In the genomic region with DNA sequence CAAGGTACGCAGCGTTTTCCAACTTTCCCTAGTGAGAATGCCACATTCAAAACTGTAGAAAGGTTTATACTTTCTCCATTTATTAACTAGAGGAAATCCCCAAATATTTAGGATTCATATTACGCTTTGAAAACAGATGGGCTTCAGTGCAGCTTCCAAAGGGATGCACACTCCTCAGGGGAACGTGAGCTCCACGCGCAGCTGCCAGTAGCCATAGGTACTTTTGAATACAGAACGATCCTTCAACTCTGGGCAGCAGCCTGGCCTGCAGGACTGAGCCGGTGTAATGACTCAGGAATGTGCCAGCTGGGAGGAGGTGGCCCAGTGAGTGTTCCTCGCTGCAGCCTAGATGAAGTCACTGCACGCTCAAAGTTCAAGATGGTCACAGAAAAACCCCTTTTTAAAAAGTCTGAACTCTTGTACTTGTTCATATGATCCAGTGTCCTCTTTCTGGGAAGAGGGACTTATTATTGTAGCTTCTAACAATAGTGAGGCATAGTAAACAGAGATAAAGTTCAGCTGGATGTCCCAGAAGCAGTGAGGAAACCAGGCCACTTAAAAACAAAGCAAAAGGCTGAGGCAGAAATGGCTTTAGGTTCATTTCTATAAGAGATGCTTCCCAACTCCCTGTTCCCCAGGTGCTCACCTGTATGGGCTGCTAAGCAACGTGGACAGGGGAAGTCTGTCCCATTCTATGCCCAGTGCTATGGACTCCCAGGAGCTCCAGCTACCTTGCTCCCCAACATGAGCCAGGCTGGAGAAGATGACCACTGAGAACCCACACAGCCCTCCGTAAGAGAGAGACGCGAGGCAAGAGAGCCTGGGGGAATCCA, we compare ENCODE assay signal across 1 cellular context.
TF ChIP-seq lines count a peak whose summit lies in the region.

No MANE protein-coding gene starts in this region.

TF ChIP-seq in HepG2, 621 proteins besides CTCF, POLR2A, EP300 and RAD21 (continued from another document and continues in another):
- TF ChIP-seq SRSF9 (IDR thresholded peaks at IDR 0.05; ENCODE audit: borderline replicate concordance, insufficient read depth, low read depth, low read length, poor library complexity, severe bottlenecking): no peak
- TF ChIP-seq, protein P1, sequence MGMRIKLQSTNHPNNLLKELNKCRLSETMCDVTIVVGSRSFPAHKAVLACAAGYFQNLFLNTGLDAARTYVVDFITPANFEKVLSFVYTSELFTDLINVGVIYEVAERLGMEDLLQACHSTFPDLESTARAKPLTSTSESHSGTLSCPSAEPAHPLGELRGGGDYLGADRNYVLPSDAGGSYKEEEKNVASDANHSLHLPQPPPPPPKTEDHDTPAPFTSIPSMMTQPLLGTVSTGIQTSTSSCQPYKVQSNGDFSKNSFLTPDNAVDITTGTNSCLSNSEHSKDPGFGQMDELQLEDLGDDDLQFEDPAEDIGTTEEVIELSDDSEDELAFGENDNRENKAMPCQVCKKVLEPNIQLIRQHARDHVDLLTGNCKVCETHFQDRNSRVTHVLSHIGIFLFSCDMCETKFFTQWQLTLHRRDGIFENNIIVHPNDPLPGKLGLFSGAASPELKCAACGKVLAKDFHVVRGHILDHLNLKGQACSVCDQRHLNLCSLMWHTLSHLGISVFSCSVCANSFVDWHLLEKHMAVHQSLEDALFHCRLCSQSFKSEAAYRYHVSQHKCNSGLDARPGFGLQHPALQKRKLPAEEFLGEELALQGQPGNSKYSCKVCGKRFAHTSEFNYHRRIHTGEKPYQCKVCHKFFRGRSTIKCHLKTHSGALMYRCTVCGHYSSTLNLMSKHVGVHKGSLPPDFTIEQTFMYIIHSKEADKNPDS (CRISPR knock-in tag; IDR thresholded peaks at IDR 0.05): no peak
- TF ChIP-seq ZNF703 (CRISPR knock-in tag; IDR thresholded peaks at IDR 0.05; ENCODE audit: borderline replicate concordance): no peak
- TF ChIP-seq, protein P2, sequence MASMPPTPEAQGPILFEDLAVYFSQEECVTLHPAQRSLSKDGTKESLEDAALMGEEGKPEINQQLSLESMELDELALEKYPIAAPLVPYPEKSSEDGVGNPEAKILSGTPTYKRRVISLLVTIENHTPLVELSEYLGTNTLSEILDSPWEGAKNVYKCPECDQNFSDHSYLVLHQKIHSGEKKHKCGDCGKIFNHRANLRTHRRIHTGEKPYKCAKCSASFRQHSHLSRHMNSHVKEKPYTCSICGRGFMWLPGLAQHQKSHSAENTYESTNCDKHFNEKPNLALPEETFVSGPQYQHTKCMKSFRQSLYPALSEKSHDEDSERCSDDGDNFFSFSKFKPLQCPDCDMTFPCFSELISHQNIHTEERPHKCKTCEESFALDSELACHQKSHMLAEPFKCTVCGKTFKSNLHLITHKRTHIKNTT (CRISPR knock-in tag; IDR thresholded peaks at IDR 0.05): no peak
- peak; percentile 99 for TF ChIP-seq JUN (CRISPR knock-in tag; IDR thresholded peaks at IDR 0.05)
- TF ChIP-seq TBX3 (IDR thresholded peaks at IDR 0.05; ENCODE audit: borderline replicate concordance): no peak
- no peak for TF ChIP-seq ZNF446 (CRISPR knock-in tag; IDR thresholded peaks at IDR 0.05)
- peak; percentile 93 for TF ChIP-seq PHF21A (CRISPR knock-in tag; IDR thresholded peaks at IDR 0.05)
- no peak for TF ChIP-seq CHCHD3 (CRISPR knock-in tag; IDR thresholded peaks at IDR 0.05)
- TF ChIP-seq ISL2 (CRISPR knock-in tag; IDR thresholded peaks at IDR 0.05): peak; percentile 70
- 0 out of 2 replicates have a peak, but pooled peaks have one; percentile 40 for TF ChIP-seq HMG20B (CRISPR knock-in tag; conservative IDR thresholded peaks at IDR 0.05)
- TF ChIP-seq FIP1L1 (IDR thresholded peaks at IDR 0.05; ENCODE audit: borderline replicate concordance, insufficient read depth, low read depth, low read length): no peak
- TF ChIP-seq, protein P3, sequence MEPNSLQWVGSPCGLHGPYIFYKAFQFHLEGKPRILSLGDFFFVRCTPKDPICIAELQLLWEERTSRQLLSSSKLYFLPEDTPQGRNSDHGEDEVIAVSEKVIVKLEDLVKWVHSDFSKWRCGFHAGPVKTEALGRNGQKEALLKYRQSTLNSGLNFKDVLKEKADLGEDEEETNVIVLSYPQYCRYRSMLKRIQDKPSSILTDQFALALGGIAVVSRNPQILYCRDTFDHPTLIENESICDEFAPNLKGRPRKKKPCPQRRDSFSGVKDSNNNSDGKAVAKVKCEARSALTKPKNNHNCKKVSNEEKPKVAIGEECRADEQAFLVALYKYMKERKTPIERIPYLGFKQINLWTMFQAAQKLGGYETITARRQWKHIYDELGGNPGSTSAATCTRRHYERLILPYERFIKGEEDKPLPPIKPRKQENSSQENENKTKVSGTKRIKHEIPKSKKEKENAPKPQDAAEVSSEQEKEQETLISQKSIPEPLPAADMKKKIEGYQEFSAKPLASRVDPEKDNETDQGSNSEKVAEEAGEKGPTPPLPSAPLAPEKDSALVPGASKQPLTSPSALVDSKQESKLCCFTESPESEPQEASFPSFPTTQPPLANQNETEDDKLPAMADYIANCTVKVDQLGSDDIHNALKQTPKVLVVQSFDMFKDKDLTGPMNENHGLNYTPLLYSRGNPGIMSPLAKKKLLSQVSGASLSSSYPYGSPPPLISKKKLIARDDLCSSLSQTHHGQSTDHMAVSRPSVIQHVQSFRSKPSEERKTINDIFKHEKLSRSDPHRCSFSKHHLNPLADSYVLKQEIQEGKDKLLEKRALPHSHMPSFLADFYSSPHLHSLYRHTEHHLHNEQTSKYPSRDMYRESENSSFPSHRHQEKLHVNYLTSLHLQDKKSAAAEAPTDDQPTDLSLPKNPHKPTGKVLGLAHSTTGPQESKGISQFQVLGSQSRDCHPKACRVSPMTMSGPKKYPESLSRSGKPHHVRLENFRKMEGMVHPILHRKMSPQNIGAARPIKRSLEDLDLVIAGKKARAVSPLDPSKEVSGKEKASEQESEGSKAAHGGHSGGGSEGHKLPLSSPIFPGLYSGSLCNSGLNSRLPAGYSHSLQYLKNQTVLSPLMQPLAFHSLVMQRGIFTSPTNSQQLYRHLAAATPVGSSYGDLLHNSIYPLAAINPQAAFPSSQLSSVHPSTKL (CRISPR knock-in tag; IDR thresholded peaks at IDR 0.05): peak; percentile 93
- TF ChIP-seq HNRNPH1 (optimal IDR thresholded peaks at IDR 0.05; ENCODE audit: low read depth, low read length): no peak
- peak; percentile 67; the same call in 1 of the 2 replicates for TF ChIP-seq NKX3-1 (CRISPR knock-in tag; IDR thresholded peaks at IDR 0.05)
- TF ChIP-seq, protein P4, sequence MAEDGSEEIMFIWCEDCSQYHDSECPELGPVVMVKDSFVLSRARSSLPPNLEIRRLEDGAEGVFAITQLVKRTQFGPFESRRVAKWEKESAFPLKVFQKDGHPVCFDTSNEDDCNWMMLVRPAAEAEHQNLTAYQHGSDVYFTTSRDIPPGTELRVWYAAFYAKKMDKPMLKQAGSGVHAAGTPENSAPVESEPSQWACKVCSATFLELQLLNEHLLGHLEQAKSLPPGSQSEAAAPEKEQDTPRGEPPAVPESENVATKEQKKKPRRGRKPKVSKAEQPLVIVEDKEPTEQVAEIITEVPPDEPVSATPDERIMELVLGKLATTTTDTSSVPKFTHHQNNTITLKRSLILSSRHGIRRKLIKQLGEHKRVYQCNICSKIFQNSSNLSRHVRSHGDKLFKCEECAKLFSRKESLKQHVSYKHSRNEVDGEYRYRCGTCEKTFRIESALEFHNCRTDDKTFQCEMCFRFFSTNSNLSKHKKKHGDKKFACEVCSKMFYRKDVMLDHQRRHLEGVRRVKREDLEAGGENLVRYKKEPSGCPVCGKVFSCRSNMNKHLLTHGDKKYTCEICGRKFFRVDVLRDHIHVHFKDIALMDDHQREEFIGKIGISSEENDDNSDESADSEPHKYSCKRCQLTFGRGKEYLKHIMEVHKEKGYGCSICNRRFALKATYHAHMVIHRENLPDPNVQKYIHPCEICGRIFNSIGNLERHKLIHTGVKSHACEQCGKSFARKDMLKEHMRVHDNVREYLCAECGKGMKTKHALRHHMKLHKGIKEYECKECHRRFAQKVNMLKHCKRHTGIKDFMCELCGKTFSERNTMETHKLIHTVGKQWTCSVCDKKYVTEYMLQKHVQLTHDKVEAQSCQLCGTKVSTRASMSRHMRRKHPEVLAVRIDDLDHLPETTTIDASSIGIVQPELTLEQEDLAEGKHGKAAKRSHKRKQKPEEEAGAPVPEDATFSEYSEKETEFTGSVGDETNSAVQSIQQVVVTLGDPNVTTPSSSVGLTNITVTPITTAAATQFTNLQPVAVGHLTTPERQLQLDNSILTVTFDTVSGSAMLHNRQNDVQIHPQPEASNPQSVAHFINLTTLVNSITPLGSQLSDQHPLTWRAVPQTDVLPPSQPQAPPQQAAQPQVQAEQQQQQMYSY (CRISPR knock-in tag; IDR thresholded peaks at IDR 0.05): no peak
- TF ChIP-seq SALL2 (CRISPR knock-in tag; IDR thresholded peaks at IDR 0.05): peak; percentile 72
- TF ChIP-seq, protein P5, sequence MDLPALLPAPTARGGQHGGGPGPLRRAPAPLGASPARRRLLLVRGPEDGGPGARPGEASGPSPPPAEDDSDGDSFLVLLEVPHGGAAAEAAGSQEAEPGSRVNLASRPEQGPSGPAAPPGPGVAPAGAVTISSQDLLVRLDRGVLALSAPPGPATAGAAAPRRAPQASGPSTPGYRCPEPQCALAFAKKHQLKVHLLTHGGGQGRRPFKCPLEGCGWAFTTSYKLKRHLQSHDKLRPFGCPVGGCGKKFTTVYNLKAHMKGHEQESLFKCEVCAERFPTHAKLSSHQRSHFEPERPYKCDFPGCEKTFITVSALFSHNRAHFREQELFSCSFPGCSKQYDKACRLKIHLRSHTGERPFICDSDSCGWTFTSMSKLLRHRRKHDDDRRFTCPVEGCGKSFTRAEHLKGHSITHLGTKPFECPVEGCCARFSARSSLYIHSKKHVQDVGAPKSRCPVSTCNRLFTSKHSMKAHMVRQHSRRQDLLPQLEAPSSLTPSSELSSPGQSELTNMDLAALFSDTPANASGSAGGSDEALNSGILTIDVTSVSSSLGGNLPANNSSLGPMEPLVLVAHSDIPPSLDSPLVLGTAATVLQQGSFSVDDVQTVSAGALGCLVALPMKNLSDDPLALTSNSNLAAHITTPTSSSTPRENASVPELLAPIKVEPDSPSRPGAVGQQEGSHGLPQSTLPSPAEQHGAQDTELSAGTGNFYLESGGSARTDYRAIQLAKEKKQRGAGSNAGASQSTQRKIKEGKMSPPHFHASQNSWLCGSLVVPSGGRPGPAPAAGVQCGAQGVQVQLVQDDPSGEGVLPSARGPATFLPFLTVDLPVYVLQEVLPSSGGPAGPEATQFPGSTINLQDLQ (CRISPR knock-in tag; IDR thresholded peaks at IDR 0.05): no peak
- TF ChIP-seq KDM5A (IDR thresholded peaks at IDR 0.05; ENCODE audit: borderline replicate concordance, low read length): no peak
- peak; percentile 89 for TF ChIP-seq HDAC2 (CRISPR knock-in tag; IDR thresholded peaks at IDR 0.05)
- peak; percentile 24; the same call in 1 of the 2 replicates for TF ChIP-seq ZNF329 (CRISPR knock-in tag; IDR thresholded peaks at IDR 0.05; ENCODE audit: low read depth)
- no peak for TF ChIP-seq ZNF749 (CRISPR knock-in tag; IDR thresholded peaks at IDR 0.05; ENCODE audit: borderline replicate concordance)
- no peak for TF ChIP-seq THYN1 (CRISPR knock-in tag; IDR thresholded peaks at IDR 0.05; ENCODE audit: borderline replicate concordance, low read depth)
- TF ChIP-seq SUZ12 (IDR thresholded peaks at IDR 0.05; ENCODE audit: low read depth, low read length): no peak
- TF ChIP-seq, protein P6, sequence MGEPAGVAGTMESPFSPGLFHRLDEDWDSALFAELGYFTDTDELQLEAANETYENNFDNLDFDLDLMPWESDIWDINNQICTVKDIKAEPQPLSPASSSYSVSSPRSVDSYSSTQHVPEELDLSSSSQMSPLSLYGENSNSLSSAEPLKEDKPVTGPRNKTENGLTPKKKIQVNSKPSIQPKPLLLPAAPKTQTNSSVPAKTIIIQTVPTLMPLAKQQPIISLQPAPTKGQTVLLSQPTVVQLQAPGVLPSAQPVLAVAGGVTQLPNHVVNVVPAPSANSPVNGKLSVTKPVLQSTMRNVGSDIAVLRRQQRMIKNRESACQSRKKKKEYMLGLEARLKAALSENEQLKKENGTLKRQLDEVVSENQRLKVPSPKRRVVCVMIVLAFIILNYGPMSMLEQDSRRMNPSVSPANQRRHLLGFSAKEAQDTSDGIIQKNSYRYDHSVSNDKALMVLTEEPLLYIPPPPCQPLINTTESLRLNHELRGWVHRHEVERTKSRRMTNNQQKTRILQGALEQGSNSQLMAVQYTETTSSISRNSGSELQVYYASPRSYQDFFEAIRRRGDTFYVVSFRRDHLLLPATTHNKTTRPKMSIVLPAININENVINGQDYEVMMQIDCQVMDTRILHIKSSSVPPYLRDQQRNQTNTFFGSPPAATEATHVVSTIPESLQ (CRISPR knock-in tag; conservative IDR thresholded peaks at IDR 0.05): 0 out of 2 replicates have a peak, but pooled peaks have one; percentile 45
- TF ChIP-seq MIXL1 (CRISPR knock-in tag; IDR thresholded peaks at IDR 0.05): peak; percentile 93
- no peak for TF ChIP-seq TBL1XR1 (IDR thresholded peaks at IDR 0.05; ENCODE audit: borderline replicate concordance, low read length, partially characterized antibody)
- TF ChIP-seq MXD4 (CRISPR knock-in tag; IDR thresholded peaks at IDR 0.05): 0 out of 2 replicates have a peak, but pooled peaks have one; percentile 26
- TF ChIP-seq IKZF1 (IDR thresholded peaks at IDR 0.05): no peak
- peak; percentile 90 for TF ChIP-seq JUND (CRISPR knock-in tag; IDR thresholded peaks at IDR 0.05)
- TF ChIP-seq, protein P7, sequence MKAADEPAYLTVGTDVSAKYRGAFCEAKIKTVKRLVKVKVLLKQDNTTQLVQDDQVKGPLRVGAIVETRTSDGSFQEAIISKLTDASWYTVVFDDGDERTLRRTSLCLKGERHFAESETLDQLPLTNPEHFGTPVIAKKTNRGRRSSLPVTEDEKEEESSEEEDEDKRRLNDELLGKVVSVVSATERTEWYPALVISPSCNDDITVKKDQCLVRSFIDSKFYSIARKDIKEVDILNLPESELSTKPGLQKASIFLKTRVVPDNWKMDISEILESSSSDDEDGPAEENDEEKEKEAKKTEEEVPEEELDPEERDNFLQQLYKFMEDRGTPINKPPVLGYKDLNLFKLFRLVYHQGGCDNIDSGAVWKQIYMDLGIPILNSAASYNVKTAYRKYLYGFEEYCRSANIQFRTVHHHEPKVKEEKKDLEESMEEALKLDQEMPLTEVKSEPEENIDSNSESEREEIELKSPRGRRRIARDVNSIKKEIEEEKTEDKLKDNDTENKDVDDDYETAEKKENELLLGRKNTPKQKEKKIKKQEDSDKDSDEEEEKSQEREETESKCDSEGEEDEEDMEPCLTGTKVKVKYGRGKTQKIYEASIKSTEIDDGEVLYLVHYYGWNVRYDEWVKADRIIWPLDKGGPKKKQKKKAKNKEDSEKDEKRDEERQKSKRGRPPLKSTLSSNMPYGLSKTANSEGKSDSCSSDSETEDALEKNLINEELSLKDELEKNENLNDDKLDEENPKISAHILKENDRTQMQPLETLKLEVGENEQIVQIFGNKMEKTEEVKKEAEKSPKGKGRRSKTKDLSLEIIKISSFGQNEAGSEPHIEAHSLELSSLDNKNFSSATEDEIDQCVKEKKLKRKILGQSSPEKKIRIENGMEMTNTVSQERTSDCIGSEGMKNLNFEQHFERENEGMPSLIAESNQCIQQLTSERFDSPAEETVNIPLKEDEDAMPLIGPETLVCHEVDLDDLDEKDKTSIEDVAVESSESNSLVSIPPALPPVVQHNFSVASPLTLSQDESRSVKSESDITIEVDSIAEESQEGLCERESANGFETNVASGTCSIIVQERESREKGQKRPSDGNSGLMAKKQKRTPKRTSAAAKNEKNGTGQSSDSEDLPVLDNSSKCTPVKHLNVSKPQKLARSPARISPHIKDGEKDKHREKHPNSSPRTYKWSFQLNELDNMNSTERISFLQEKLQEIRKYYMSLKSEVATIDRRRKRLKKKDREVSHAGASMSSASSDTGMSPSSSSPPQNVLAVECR (CRISPR knock-in tag; IDR thresholded peaks at IDR 0.05; ENCODE audit: borderline replicate concordance): peak; percentile 71
